In the genomic region with DNA sequence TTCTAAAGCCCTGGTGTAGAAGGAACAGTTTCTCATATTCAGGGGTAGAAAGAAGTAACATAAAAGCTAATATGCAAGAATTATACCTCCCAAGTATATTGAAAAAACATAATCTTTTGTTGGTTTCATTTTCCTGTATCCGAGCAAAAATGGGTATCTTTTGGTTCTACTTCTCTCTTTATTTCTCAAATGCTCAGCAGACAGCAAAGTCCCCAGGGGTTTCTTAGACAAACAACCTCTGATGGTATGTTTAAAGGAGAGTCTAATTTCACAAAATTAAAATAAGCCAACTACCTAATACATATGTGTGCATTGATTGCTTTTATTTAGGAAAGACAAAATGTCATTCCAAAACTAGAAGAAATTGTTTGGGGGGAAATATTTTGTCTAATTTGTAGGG, we compare ENCODE assay signal across 20 cellular contexts.
DNase-seq lines count a peak whose midpoint lies in the region; ATAC-seq and TF ChIP-seq lines count a peak whose summit lies in the region.
"Had no signal": no experiment of that assay in that cellular context is flagged by ENCODE, and none has a peak within 500 bp of the region (broad histone marks: within the 10 kb centered on the region; RNA-seq: fewer than 3 reads in every experiment).

No MANE protein-coding gene starts in this region.

- no peak overlapping the region for H2AFZ ChIP-seq in OCI-LY3 (ENCODE audit: low read depth, low read length)

- no peaks in the 10 kb centered on the region for H3K27me3 Mint-ChIP-seq in activated naive CD4-positive, alpha-beta T cell treated with anti-CD3 and anti-CD28 coated beads, Interleukin-2, amount 50 U/mL, for 24 hours
- H3K27me3 Mint-ChIP-seq in osteocyte (ENCODE audit: unreplicated experiment) (no peaks in the 10 kb centered on the region), T-helper 17 cell (no peaks in the 10 kb centered on the region)

- no peaks in the 10 kb centered on the region for H3K9me3 Mint-ChIP-seq in activated naive CD4-positive, alpha-beta T cell treated with anti-CD3 and anti-CD28 coated beads, Interleukin-2, amount 50 U/mL, for 24 hours
- no peaks in the 10 kb centered on the region for H3K9me3 Mint-ChIP-seq in osteocyte (ENCODE audit: unreplicated experiment)
- H3K9me3 Mint-ChIP-seq: CD8-positive, alpha-beta T cell had no signal

- DNase-seq in activated naive CD4-positive, alpha-beta T cell treated with anti-CD3 and anti-CD28 coated beads, Interleukin-2, amount 50 U/mL, for 16 hours, result no peak
- DNase-seq in germinal center (ENCODE audit: low spot score) (peak; percentile 32), osteocyte (ENCODE audit: extremely low spot score, unreplicated experiment) (no peak), T-helper 17 cell (no peak)
- no peak for DNase-seq in stimulated activated CD4-positive, alpha-beta T cell treated with anti-CD3 and anti-CD28 coated beads, Interleukin-4, amount 100 ng/mL, for 4 hours
- DNase-seq: 8988T; CD8-positive, alpha-beta T cell; COR-L47; DMS 273 treated with DMSO at 0.1 percent for 48 hours; DMS53; DND-41; GOT3; H7; HFFc6 had no signal

- no peak overlapping the region for H3K27ac ChIP-seq in OCI-LY3 (ENCODE audit: low read length)
- H3K27ac ChIP-seq: BLaER1 treated with 17β-estradiol and CSF1 and Interleukin-3, amounts not matched to agents 10 nM and 100 nM; HL-60 had no signal

- H3K79me2 ChIP-seq in OCI-LY3 (ENCODE audit: low read length), result no peaks in the 10 kb centered on the region

- no peaks in the 10 kb centered on the region for H3K36me3 ChIP-seq in OCI-LY3 (replicated peaks; ENCODE audit: low read depth, low read length)
- H3K36me3 ChIP-seq: BLaER1 treated with 17β-estradiol and CSF1 and Interleukin-3, amounts not matched to agents 10 nM and 100 nM had no signal

- H4K20me1 ChIP-seq in OCI-LY3 (ENCODE audit: insufficient read depth, low read length), result no peaks in the 10 kb centered on the region
- H4K20me1 ChIP-seq: BLaER1 treated with 17β-estradiol and CSF1 and Interleukin-3, amounts not matched to agents 10 nM and 100 nM had no signal

- H3K9me3 ChIP-seq in OCI-LY3 (ENCODE audit: insufficient read depth, low read length) (no peaks in the 10 kb centered on the region), T-helper 17 cell (ENCODE audit: control insufficient read depth, low read length, poor library complexity, severe bottlenecking) (no peaks in the 10 kb centered on the region)

- H3K9ac ChIP-seq in OCI-LY3 (ENCODE audit: low read length), result no peak overlapping the region
- H3K9ac ChIP-seq: BLaER1 treated with 17β-estradiol and CSF1 and Interleukin-3, amounts not matched to agents 10 nM and 100 nM had no signal

- H3K4me3 ChIP-seq in OCI-LY3 (ENCODE audit: low read length), result no peak overlapping the region
- H3K4me3 ChIP-seq: BLaER1 treated with 17β-estradiol and CSF1 and Interleukin-3, amounts not matched to agents 10 nM and 100 nM had no signal

- no peak for TF ChIP-seq CTCF in OCI-LY3 (IDR thresholded peaks at IDR 0.05; ENCODE audit: low read depth, low read length)
- no peak for TF ChIP-seq CTCF in osteocyte (IDR thresholded peaks at IDR 0.05)

- H3K4me1 Mint-ChIP-seq in activated naive CD4-positive, alpha-beta T cell treated with anti-CD3 and anti-CD28 coated beads, Interleukin-2, amount 50 U/mL, for 24 hours, result peaks cover 57% of the 10 kb centered on the region
- H3K4me1 Mint-ChIP-seq in osteocyte (ENCODE audit: unreplicated experiment), result no peaks in the 10 kb centered on the region
- H3K4me1 Mint-ChIP-seq in T-helper 17 cell, result peaks cover 4% of the 10 kb centered on the region

- H3K4me3 Mint-ChIP-seq in activated naive CD4-positive, alpha-beta T cell treated with anti-CD3 and anti-CD28 coated beads, Interleukin-2, amount 50 U/mL, for 24 hours, result no peak overlapping the region
- H3K4me3 Mint-ChIP-seq in osteocyte (ENCODE audit: unreplicated experiment) (no peak overlapping the region), T-helper 17 cell (no peak overlapping the region)
- H3K4me3 Mint-ChIP-seq: CD8-positive, alpha-beta T cell; HFFc6 had no signal

- H3K4me2 ChIP-seq in OCI-LY3 (ENCODE audit: low read length), result peak overlapping the region; percentile 10
- H3K4me2 ChIP-seq: BLaER1 treated with 17β-estradiol and CSF1 and Interleukin-3, amounts not matched to agents 10 nM and 100 nM had no signal

- H3K4me1 ChIP-seq in OCI-LY3 (ENCODE audit: low read length), result peaks cover 15% of the 10 kb centered on the region

- H3K27ac Mint-ChIP-seq in activated naive CD4-positive, alpha-beta T cell treated with anti-CD3 and anti-CD28 coated beads, Interleukin-2, amount 50 U/mL, for 24 hours, result peak overlapping the region; percentile 30
- H3K27ac Mint-ChIP-seq in osteocyte (ENCODE audit: unreplicated experiment) (no peak overlapping the region), T-helper 17 cell (no peak overlapping the region)
- H3K27ac Mint-ChIP-seq: CD8-positive, alpha-beta T cell; HFFc6 had no signal

- H3K27me3 ChIP-seq in OCI-LY3 (ENCODE audit: low read depth, low read length), result no peaks in the 10 kb centered on the region
- H3K27me3 ChIP-seq: BLaER1 treated with 17β-estradiol and CSF1 and Interleukin-3, amounts not matched to agents 10 nM and 100 nM had no signal

- ATAC-seq in GM19467 (IDR thresholded peaks at IDR 0.05; ENCODE audit: unreplicated experiment), result no peak
- ATAC-seq in T-helper 17 cell, result no peak
- ATAC-seq: CD8-positive, alpha-beta T cell; HCT116 had no signal

- peaks cover 22% of the 10 kb centered on the region for H3K36me3 Mint-ChIP-seq in activated naive CD4-positive, alpha-beta T cell treated with anti-CD3 and anti-CD28 coated beads, Interleukin-2, amount 50 U/mL, for 24 hours
- no peaks in the 10 kb centered on the region for H3K36me3 Mint-ChIP-seq in osteocyte (ENCODE audit: unreplicated experiment)
- H3K36me3 Mint-ChIP-seq in T-helper 17 cell (ENCODE audit: low read depth), result no peaks in the 10 kb centered on the region
- H3K36me3 Mint-ChIP-seq: CD8-positive, alpha-beta T cell had no signal
